In the genomic region with DNA sequence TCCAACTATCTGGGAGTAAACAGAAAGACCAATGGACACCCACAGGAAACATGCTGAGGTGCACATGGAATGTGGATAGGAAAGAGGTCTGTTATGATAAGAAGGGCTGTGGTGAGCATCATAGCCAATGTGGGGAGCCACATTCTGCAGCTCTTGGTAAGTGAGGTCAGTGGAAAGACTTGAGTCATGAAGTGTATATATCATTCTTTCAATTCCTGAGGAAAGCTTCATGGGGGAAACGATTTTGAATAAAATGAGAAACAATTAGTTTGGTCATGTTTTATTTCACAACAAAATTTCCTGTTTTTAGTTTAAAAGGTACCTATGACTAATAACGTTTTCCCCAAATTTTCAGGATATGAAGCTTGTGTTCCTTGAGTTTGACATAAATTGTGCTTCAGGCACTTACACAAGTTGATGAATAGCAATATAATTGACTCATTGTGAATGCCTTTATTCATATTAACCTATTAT, we compare ENCODE assay signal across 1 cellular context.
TF ChIP-seq lines count a peak whose summit lies in the region.

No MANE protein-coding gene starts in this region.

TF ChIP-seq in IMR-90, 13 proteins besides CTCF, POLR2A, EP300 and RAD21 (continued from another document):
- TF ChIP-seq ELK1 (IDR thresholded peaks at IDR 0.05; ENCODE audit: borderline replicate concordance, low read depth, low read length) (no peak), BHLHE40 (IDR thresholded peaks at IDR 0.05; ENCODE audit: low read depth, low read length) (peak; percentile 78), SMC3 (IDR thresholded peaks at IDR 0.05; ENCODE audit: low read depth, low read length) (0 out of 2 replicates have a peak, but pooled peaks have one; percentile 7), RCOR1 (IDR thresholded peaks at IDR 0.05; ENCODE audit: insufficient replicate concordance, low read length) (peak; percentile 88), RFX5 (IDR thresholded peaks at IDR 0.05; ENCODE audit: low read depth, low read length) (no peak), FOS (IDR thresholded peaks at IDR 0.05; ENCODE audit: low read depth, low read length) (peak; percentile 64), NFE2L2 (IDR thresholded peaks at IDR 0.05; ENCODE audit: low read depth, low read length) (no peak; the same call in 1 of the 2 replicates), CEBPB (IDR thresholded peaks at IDR 0.05; ENCODE audit: low read depth, low read length) (peak; percentile 65), MXI1 (IDR thresholded peaks at IDR 0.05; ENCODE audit: borderline replicate concordance, low read depth, low read length) (no peak), MAFK (IDR thresholded peaks at IDR 0.05; ENCODE audit: low read depth, low read length) (peak; percentile 73), MAZ (IDR thresholded peaks at IDR 0.05; ENCODE audit: borderline replicate concordance, low read depth, low read length) (peak; percentile 66; the same call in 1 of the 2 replicates), CHD1 (IDR thresholded peaks at IDR 0.05; ENCODE audit: low read depth, low read length) (no peak)
